Comparison of ENCODE assay signal across 26 cellular contexts in genomic region chr6:22788038-22788437, GRCh38.
"Had no signal": no experiment of that assay in that cellular context is flagged by ENCODE, and none has a peak within 500 bp of the region (broad histone marks: within the 10 kb centered on the region; RNA-seq: fewer than 3 reads in every experiment).

No MANE protein-coding gene starts in this region.

- H3K4me3 Mint-ChIP-seq: dendritic cell treated with granulocyte-macrophage colony-stimulating factor and Interleukin-4, amounts not matched to agents 40 ng/mL and 50 ng/mL, for 4 days; effector memory CD8-positive, alpha-beta T cell; endodermal cell; mesothelial cell of epicardium had no signal

- H3K9me3 ChIP-seq: colonic mucosa, esophagus squamous epithelium, gastrocnemius medialis, lower lobe of right lung, mucosa of descending colon had no signal

- H3K27me3 ChIP-seq: colonic mucosa, esophagus squamous epithelium, gastrocnemius medialis, heart right ventricle, left lung had no signal

- H3K27ac ChIP-seq: colonic mucosa, epithelial cell of prostate, esophagus squamous epithelium, gastrocnemius medialis, heart right ventricle, left lung, lower lobe of right lung had no signal

- ATAC-seq: effector memory CD8-positive, alpha-beta T cell; esophagus mucosa; gastrocnemius medialis; heart right ventricle; left cardiac atrium; left lung; left ventricle myocardium superior; lower lobe of right lung; mucosa of descending colon had no signal

- H3K4me3 ChIP-seq: colonic mucosa, esophagus squamous epithelium, gastrocnemius medialis, heart right ventricle, left lung, lower lobe of right lung, mucosa of descending colon had no signal

- H3K27ac Mint-ChIP-seq: dendritic cell treated with granulocyte-macrophage colony-stimulating factor and Interleukin-4, amounts not matched to agents 40 ng/mL and 50 ng/mL, for 4 days; effector memory CD8-positive, alpha-beta T cell; endodermal cell; mesothelial cell of epicardium had no signal

- H3K27me3 Mint-ChIP-seq: dendritic cell treated with granulocyte-macrophage colony-stimulating factor and Interleukin-4, amounts not matched to agents 40 ng/mL and 50 ng/mL, for 4 days; effector memory CD8-positive, alpha-beta T cell had no signal

- H3K4me1 ChIP-seq: colonic mucosa, esophagus squamous epithelium, gastrocnemius medialis, left lung, lower lobe of right lung had no signal

- FAIRE-seq: endometrium, keratinocyte had no signal

- H3K4me1 Mint-ChIP-seq: endodermal cell had no signal

- DNase-seq: colonic mucosa; cortex of kidney; effector CD8-positive, alpha-beta T cell; effector memory CD8-positive, alpha-beta T cell; endodermal cell; erythroblast; esophagus squamous epithelium; foreskin fibroblast; foreskin melanocyte; gastrocnemius medialis; glutamatergic neuron; head of caudate nucleus; heart right ventricle; hippocampal formation; left cardiac atrium; left lung; left ventricle myocardium superior; lower lobe of right lung; mesenchymal stem cell; mucosa of descending colon had no signal

- H3K36me3 ChIP-seq: colonic mucosa, esophagus squamous epithelium, gastrocnemius medialis, heart right ventricle, left lung, lower lobe of right lung had no signal
